9 cellular contexts compared by ENCODE assay signal in the genomic region with DNA sequence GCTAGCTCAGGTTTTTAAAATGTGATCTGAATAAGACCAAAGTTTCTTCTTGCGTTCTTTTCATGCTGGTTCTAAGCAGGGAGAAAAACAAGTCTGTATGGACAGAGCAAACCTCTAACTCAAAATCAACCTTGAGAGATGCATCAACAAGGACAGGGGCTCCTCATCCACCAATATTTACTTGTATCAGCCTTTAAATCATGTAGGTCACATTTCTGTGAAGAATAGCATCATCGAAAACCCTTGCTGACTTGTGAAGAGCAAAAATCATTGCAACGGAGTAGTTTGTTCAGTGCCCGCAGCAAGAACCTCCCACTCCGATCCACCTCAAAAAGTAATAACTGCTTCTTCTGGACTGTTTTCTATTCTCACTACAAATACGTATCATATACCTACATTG. TPM values are rescaled to one million over a fixed set of nuclear protein-coding genes. Genes with fewer than 3 reads are reported as not detected.
DNase-seq lines count a peak whose midpoint lies in the region; ATAC-seq and TF ChIP-seq lines count a peak whose summit lies in the region.
"Had no signal": no experiment of that assay in that cellular context is flagged by ENCODE, and none has a peak within 500 bp of the region (broad histone marks: within the 10 kb centered on the region; RNA-seq: fewer than 3 reads in every experiment).

No MANE protein-coding gene starts in this region.

- POLR2A ChIA-PET in A673 (lab: Charles Lee; ENCODE audit: low non-redundant PET), result interaction anchor here (0.7 kb wide), 1 partner anchor 548 kb away, joined by 6 read pairs; no protein-coding TSS in a partner anchor

- peak overlapping the region; percentile 95 to 99 (median 98) for H3K4me3 Mint-ChIP-seq in naive B cell

- H2BK5ac ChIP-seq in mesendoderm (ENCODE audit: low read length), result no peak overlapping the region

- peaks cover 43 to 84% (median 66%) of the 10 kb centered on the region in 3 donors for H3K4me1 Mint-ChIP-seq in naive B cell

- H3K4me2 ChIP-seq in mesendoderm (ENCODE audit: low read length), result no peak overlapping the region

- H3K4me3 ChIP-seq in A673 (ENCODE audit: low read depth, low read length, poor library complexity, severe bottlenecking), result peak overlapping the region; percentile 53
- peak overlapping the region; percentile 77 for H3K4me3 ChIP-seq in HUES6 (ENCODE audit: low read depth, low read length)
- peak overlapping the region; percentile 46 for H3K4me3 ChIP-seq in colonic mucosa
- no peak overlapping the region for H3K4me3 ChIP-seq in mesendoderm (ENCODE audit: low read length)

- no peak overlapping the region for H3K23ac ChIP-seq in mesendoderm (ENCODE audit: low read length)

- no peak overlapping the region for H2BK120ac ChIP-seq in mesendoderm (ENCODE audit: low read depth, low read length)

- peaks cover 0 to 3% (median 0%) of the 10 kb centered on the region in 7 donors for H3K9me3 Mint-ChIP-seq in naive B cell

- H3K4me1 ChIP-seq in A673 (ENCODE audit: insufficient read depth, low read length, poor library complexity, severe bottlenecking) (no peaks in the 10 kb centered on the region), HUES6 (ENCODE audit: control insufficient read depth, insufficient read depth, low read length) (no peaks in the 10 kb centered on the region), colonic mucosa (no peaks in the 10 kb centered on the region), mesendoderm (ENCODE audit: control insufficient read depth, low read depth, low read length) (no peaks in the 10 kb centered on the region)

- no peak overlapping the region for H2AK5ac ChIP-seq in mesendoderm (ENCODE audit: low read length)

- no peak for TF ChIP-seq CTCF in A673 (conservative IDR thresholded peaks at IDR 0.05; ENCODE audit: low read depth, low read length)
- TF ChIP-seq CTCF in colonic mucosa (IDR thresholded peaks at IDR 0.05), result no peak

- H3K56ac ChIP-seq in mesendoderm (ENCODE audit: low read length), result no peak overlapping the region

- H3K4ac ChIP-seq in mesendoderm (ENCODE audit: low read depth, low read length), result no peak overlapping the region

- no peaks in the 10 kb centered on the region for H3K9me3 ChIP-seq in A673 (ENCODE audit: low read depth, low read length, poor library complexity, severe bottlenecking)
- no peaks in the 10 kb centered on the region for H3K9me3 ChIP-seq in HUES6 (ENCODE audit: control insufficient read depth, insufficient read depth, low read depth, low read length)
- H3K9me3 ChIP-seq in colonic mucosa, result no peaks in the 10 kb centered on the region

- intact Hi-C loops in A673 (cut with micrococcal nuclease; ENCODE audit: unreplicated experiment), result no loop called here
- intact Hi-C loops in colonic mucosa (cut with DNase I), result no loop called here

- CTCF ChIA-PET in A673 (lab: Charles Lee), result no interaction called here

- no peak overlapping the region for H4K8ac ChIP-seq in mesendoderm (ENCODE audit: low read depth, low read length)

- WGBS in mesendoderm (ENCODE audit: extremely low coverage, insufficient coverage, low lambda C conversion rate), result no CpG with 5 or more reads among the region's 6 CpGs

- peaks cover 11 to 15% of the 10 kb centered on the region in 2 donors for H3K36me3 Mint-ChIP-seq in naive B cell

- no peaks in the 10 kb centered on the region for H3K27me3 Mint-ChIP-seq in naive B cell

- H3K9ac ChIP-seq in HUES6 (ENCODE audit: low read length) (no peak overlapping the region), colonic mucosa (ENCODE audit: low read depth in 2 of 2, low read length in 2 of 2) (peak overlapping the region in 1 of 2 donors; percentile 74), mesendoderm (ENCODE audit: low read length) (no peak overlapping the region)

- H2BK15ac ChIP-seq in mesendoderm (replicated peaks; ENCODE audit: low read depth), result no peak overlapping the region

- no peaks in the 10 kb centered on the region for H3K36me3 ChIP-seq in A673 (ENCODE audit: insufficient read depth, low read length, poor library complexity, severe bottlenecking)
- no peaks in the 10 kb centered on the region for H3K36me3 ChIP-seq in HUES6 (ENCODE audit: control insufficient read depth, insufficient read depth, low read length)
- no peaks in the 10 kb centered on the region for H3K36me3 ChIP-seq in colonic mucosa
- H3K36me3 ChIP-seq in mesendoderm (ENCODE audit: control insufficient read depth, insufficient read depth, low read length), result no peaks in the 10 kb centered on the region

- H3K27me3 ChIP-seq in A673 (replicated peaks; ENCODE audit: insufficient read depth, low read depth, low read length, poor library complexity) (no peaks in the 10 kb centered on the region), HUES6 (ENCODE audit: control insufficient read depth, insufficient read depth, low read length) (peaks cover 6% of the 10 kb centered on the region; the same call in 1 of the 2 replicates), colonic mucosa (no peaks in the 10 kb centered on the region), mesendoderm (ENCODE audit: insufficient read depth, low read length, poor library complexity) (no peaks in the 10 kb centered on the region)

- peak overlapping the region; percentile 54 to 99 (median 95) for H3K27ac Mint-ChIP-seq in naive B cell

- no peaks in the 10 kb centered on the region for H3K79me1 ChIP-seq in mesendoderm (ENCODE audit: low read length)

- H3K27ac ChIP-seq in A673 (ENCODE audit: low read depth, low read length, poor library complexity, severe bottlenecking) (no peak overlapping the region), HUES6 (ENCODE audit: low read depth, low read length) (no peak overlapping the region), colonic mucosa (no peak overlapping the region), mesendoderm (ENCODE audit: low read depth, low read length) (no peak overlapping the region)

- DNase-seq in A673 (ENCODE audit: low spot score), result no peak
- no peak for DNase-seq in colonic mucosa
- no peak for DNase-seq in naive B cell
- no peak for DNase-seq in RKO (ENCODE audit: low spot score)
- no peak for DNase-seq in SKM-1 (lab: John Stamatoyannopoulos, UW; ENCODE audit: unreplicated experiment)
- no peak for DNase-seq in mesendoderm
- DNase-seq: NCI-H226 had no signal

- ATAC-seq in naive B cell (ENCODE audit: low read depth in 2 of 2), result no peak
- no peak for ATAC-seq in GM18511 (IDR thresholded peaks at IDR 0.05; ENCODE audit: unreplicated experiment)

- H3K79me2 ChIP-seq in mesendoderm (ENCODE audit: control insufficient read depth, insufficient read depth, low read length), result no peaks in the 10 kb centered on the region

- no peak overlapping the region for H4K5ac ChIP-seq in mesendoderm (ENCODE audit: low read length)

- no TSS peak for BruUV-seq in A673 (replicated peaks; lab: Mats Ljungman, UMichigan)

- no peak overlapping the region for H3K18ac ChIP-seq in mesendoderm (ENCODE audit: low read length)

RNA-seq across cellular contexts. Expression of gene ATP10D, which starts 1.2 kb away (rescaled TPM):
- total RNA-seq in A673 (2021) (15.8 and 16.1 TPM in 2 replicates), colonic mucosa (10 to 100 TPM in 1 of 2 donors, 1 to 10 TPM in 1; 8.6 to 11.3 TPM)
- polyA plus RNA-seq in naive B cell (ENCODE audit: low read depth in 6 of 6), result 10 to 100 TPM; 21.5 to 70.9 (median 43.8) TPM
- 1.5 TPM for polyA plus RNA-seq in mesendoderm (2013, experiment 1 of 2)
- polyA plus RNA-seq in mesendoderm (2013, experiment 2 of 2), result 1.2 TPM

RNA-seq across cellular contexts. Expression of gene COMMD8, which starts 22.8 kb away (rescaled TPM):
- total RNA-seq in A673 (2021) (22.6 and 26.4 TPM in 2 replicates), colonic mucosa (10 to 100 TPM; 18.6 to 21.8 TPM)
- 10 to 100 TPM; 49.5 to 90.7 (median 61.9) TPM for polyA plus RNA-seq in naive B cell (ENCODE audit: low read depth in 6 of 6)
- polyA plus RNA-seq in mesendoderm (2013, experiment 1 of 2), result 4.5 TPM
- polyA plus RNA-seq in mesendoderm (2013, experiment 2 of 2), result 5.3 TPM
